8 cellular contexts compared by ENCODE assay signal in the genomic region with DNA sequence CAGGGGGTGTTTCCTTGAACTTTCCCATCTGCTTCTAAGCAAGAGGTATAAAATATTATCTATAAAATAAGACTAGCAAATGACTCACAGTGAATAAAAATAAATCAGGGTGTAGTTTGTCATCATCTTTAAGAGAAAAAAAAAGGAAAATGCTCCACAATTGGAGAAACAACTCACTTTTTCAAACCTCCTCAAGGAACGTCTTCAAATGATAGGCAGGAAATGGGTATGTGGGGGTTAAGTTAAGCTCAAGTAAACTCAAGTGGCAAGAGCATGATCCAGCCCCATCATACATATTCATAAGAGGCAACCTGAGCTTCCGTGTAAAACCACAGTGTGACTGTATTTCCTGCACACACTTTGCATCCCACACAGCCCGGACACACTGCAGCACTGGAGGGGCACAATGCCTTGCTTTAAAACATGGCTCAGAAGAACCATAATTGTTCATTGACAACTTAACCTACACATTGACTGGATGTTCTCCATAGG. TPM values are rescaled to one million over a fixed set of nuclear protein-coding genes. Genes with fewer than 3 reads are reported as not detected.
DNase-seq lines count a peak whose midpoint lies in the region; ATAC-seq and TF ChIP-seq lines count a peak whose summit lies in the region.

No MANE protein-coding gene starts in this region.

- POLR2A ChIA-PET in HEK293T (lab: Yijun Ruan, JAX) = interaction anchor here (1.0 to 1.3 kb wide), 3 partner anchors 12 to 58 kb away, joined by 3 to 7 read pairs (median 3); partner anchors contain the start of gene CEP85L

- peak; percentile 69 for DNase-seq in activated gamma-delta T cell treated with Interleukin-2 at 50 U/mL for 16 hours
- no peak for DNase-seq in activated gamma-delta T cell (lab: John Stamatoyannopoulos, UW)
- peak; percentile 95 for DNase-seq in SK-MEL-5 (ENCODE audit: low read depth, low spot score)
- DNase-seq in inferior parietal cortex (ENCODE audit: extremely low spot score) = peak; percentile 58
- peak; percentile 84 for DNase-seq in stimulated activated CD4-positive, alpha-beta T cell treated with anti-CD3 and anti-CD28 coated beads, Interleukin-4, amount 100 ng/mL, for 24 hours
- no peak for DNase-seq in HEK293T (ENCODE audit: extremely low spot score)

- H3K4me3 Mint-ChIP-seq in activated naive CD8-positive, alpha-beta T cell = peak overlapping the region; percentile 97

- in situ Hi-C loops in SK-MEL-5 (cut with HindIII; ENCODE audit: low pct_unique_long_range_greater_than_20kb, low sequenced_read_pairs) = no loop called here

- CTCF ChIA-PET in HEK293T (lab: Yijun Ruan, JAX) = interaction anchor here (0.7 to 1.0 kb wide), 3 partner anchors 32 to 62 kb away, joined by 3 read pairs; no protein-coding TSS in a partner anchor

- H3K9me3 Mint-ChIP-seq in activated naive CD8-positive, alpha-beta T cell (ENCODE audit: low read depth) = no peaks in the 10 kb centered on the region

- H3K36me3 Mint-ChIP-seq in activated naive CD8-positive, alpha-beta T cell = no peaks in the 10 kb centered on the region

- H3K27ac Mint-ChIP-seq in activated naive CD8-positive, alpha-beta T cell = peak overlapping the region; percentile 99

- peaks cover 84% of the 10 kb centered on the region for H3K4me1 Mint-ChIP-seq in activated naive CD8-positive, alpha-beta T cell (ENCODE audit: low read depth)

- no peaks in the 10 kb centered on the region for H3K27me3 Mint-ChIP-seq in activated naive CD8-positive, alpha-beta T cell

- peak; percentile 91 for ATAC-seq in HG03095 (IDR thresholded peaks at IDR 0.05; ENCODE audit: unreplicated experiment)

TF ChIP-seq in HEK293T, 16 proteins besides CTCF, POLR2A, EP300 and RAD21:
- no peak for TF ChIP-seq CTBP1 (IDR thresholded peaks at IDR 0.05; ENCODE audit: borderline replicate concordance)
- no peak for TF ChIP-seq LEF1 (IDR thresholded peaks at IDR 0.05; ENCODE audit: borderline replicate concordance)

RNA-seq across cellular contexts. Expression of gene CEP85L, which starts 58.5 kb away (rescaled TPM):
- total RNA-seq in SK-MEL-5 (2014; rRNA removed; shearing (Covaris generic)) = 12.1 and 16.5 TPM in 2 replicates
- 4.7 and 9.4 TPM in 2 replicates for polyA plus RNA-seq in SK-MEL-5 (2015; cell fraction: cytosol; rRNA removed)
- 95.9 and 119 TPM in 2 replicates for polyA plus RNA-seq in SK-MEL-5 (2015; cell fraction: nucleus; rRNA removed)

Comparison
In these comparisons a context has a peak if more than half of its experiments do, and no peak if none do; other contexts are left out.
1. DNase-seq: peak in activated gamma-delta T cell treated with Interleukin-2 at 50 U/mL for 16 hours (single experiment), SK-MEL-5 (single experiment), inferior parietal cortex (single experiment) and stimulated activated CD4-positive, alpha-beta T cell treated with anti-CD3 and anti-CD28 coated beads, Interleukin-4, amount 100 ng/mL, for 24 hours (single experiment); none in activated gamma-delta T cell (single experiment) and HEK293T (single experiment).